ENCODE assay signal across 8 cellular contexts in the genomic region with DNA sequence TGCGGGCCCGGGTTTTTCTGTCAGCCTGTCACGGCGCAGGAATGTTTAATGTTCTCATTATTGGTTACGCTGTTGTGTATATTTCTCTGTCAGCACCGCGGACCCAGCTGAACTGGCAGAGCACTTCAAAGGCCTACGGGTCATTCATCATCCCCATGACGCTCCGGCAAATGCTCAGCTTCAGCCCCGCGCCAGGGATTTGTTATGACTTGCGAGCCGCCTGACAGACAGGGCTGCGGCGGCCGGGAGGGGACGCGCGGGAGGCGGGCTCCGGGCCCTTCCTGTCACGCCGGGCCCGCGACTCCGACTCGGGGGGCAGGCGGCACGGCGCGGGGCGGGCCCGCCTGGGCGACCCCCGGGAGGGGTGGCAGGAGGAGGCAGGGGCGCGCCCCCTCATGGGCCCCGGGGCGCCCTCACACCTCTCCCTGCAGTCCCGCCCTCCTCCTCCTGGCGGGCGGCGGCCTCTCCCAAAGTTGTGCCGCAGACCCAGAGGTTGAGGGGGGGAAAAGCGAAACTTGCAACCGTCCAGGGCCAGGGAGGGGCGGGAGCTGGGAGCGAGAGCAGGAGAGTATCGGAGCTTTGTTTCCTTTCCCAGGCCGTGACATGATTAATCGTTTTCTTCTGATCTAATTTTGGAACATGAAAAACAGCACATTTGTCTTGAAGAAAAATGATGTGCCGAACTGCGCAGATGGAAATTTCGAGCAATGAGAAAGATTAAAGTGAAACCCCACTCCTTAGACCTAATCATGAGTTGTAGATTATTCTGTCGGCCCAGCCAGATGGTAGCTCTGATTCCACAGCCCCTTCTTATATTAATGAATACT.
DNase-seq lines count a peak whose midpoint lies in the region; ATAC-seq and TF ChIP-seq lines count a peak whose summit lies in the region.

No MANE protein-coding gene starts in this region.

- H3K9me3 ChIP-seq in NT2/D1 (ENCODE audit: insufficient read depth, low read length) (no peaks in the 10 kb centered on the region), mucosa of stomach (ENCODE audit: control insufficient read depth, low read length) (no peaks in the 10 kb centered on the region)

- TF ChIP-seq CTCF in AG04449 (IDR thresholded peaks at IDR 0.05; ENCODE audit: insufficient read depth, low read length, missing control alignments) = peak; percentile 10

- peak overlapping the region; percentile 16 for H3K9ac ChIP-seq in NT2/D1 (ENCODE audit: insufficient read length, low read depth)
- H3K9ac ChIP-seq in mucosa of stomach (ENCODE audit: low read length) = peak overlapping the region; percentile 80

- H3K36me3 ChIP-seq in NT2/D1 (ENCODE audit: insufficient read depth, insufficient read length, low read length) = no peaks in the 10 kb centered on the region
- H3K36me3 ChIP-seq in mucosa of stomach (ENCODE audit: control insufficient read depth, insufficient read depth, low read length) = no peaks in the 10 kb centered on the region

- DNase-seq in AG04449 (ENCODE audit: low read depth, low spot score) (peak; percentile 26), NT2/D1 (ENCODE audit: low read depth, low spot score) (peak; percentile 6), erythroblast (lab: John Stamatoyannopoulos, UW) (peak; percentile 44 to 47)
- DNase-seq in activated T-cell treated with anti-CD3 and anti-CD28 coated beads, Interleukin-2, amount 50 U/mL, for 1 hour = peak; percentile 72
- peak; percentile 52 for DNase-seq in stimulated activated CD8-positive, alpha-beta memory T cell treated with anti-CD3 and anti-CD28 coated beads, Interleukin-4, amount 100 ng/mL, for 24 hours (ENCODE audit: low read depth)

- POLR2A ChIA-PET in AG04449 (lab: Yijun Ruan, JAX) = interaction anchor here (0.9 to 1.5 kb wide), 5 partner anchors 9 to 104 kb away, joined by 3 to 4 read pairs (median 3); no protein-coding TSS in a partner anchor

- H3K27me3 ChIP-seq in NT2/D1 (ENCODE audit: insufficient read depth, insufficient read length) (peaks cover 45% of the 10 kb centered on the region), mucosa of stomach (ENCODE audit: control insufficient read depth, insufficient read depth, low read length) (peaks cover 11% of the 10 kb centered on the region)

- ATAC-seq in GM18909 (IDR thresholded peaks at IDR 0.05; ENCODE audit: poor library complexity, unreplicated experiment) (peak; percentile 81), HG03521 (IDR thresholded peaks at IDR 0.05; ENCODE audit: unreplicated experiment) (peak; percentile 87)

- no peak for TF ChIP-seq POLR2A in erythroblast (IDR thresholded peaks at IDR 0.05; ENCODE audit: low read length)

- H3K4me3 ChIP-seq in AG04449 (ENCODE audit: low read depth, low read length) (peak overlapping the region; percentile 57), NT2/D1 (ENCODE audit: insufficient read length, low read depth) (peak overlapping the region; percentile 21), mucosa of stomach (ENCODE audit: low read length) (peak overlapping the region; percentile 62)

- CTCF ChIA-PET in AG04449 (lab: Yijun Ruan, JAX) = interaction anchor here (0.6 to 5.0 kb wide), 4 partner anchors 8 to 101 kb away, joined by 3 to 33 read pairs (median 4); no protein-coding TSS in a partner anchor

- H3K4me1 ChIP-seq in NT2/D1 (ENCODE audit: insufficient read depth, insufficient read length) (no peaks in the 10 kb centered on the region), mucosa of stomach (ENCODE audit: control insufficient read depth, insufficient read depth, low read length) (peaks cover 24% of the 10 kb centered on the region)

Comparison
In these comparisons a context has a peak if more than half of its experiments do, and no peak if none do; other contexts are left out.
1. Peak in every context shown above with its lines: DNase-seq, ATAC-seq and H3K4me3 ChIP-seq.
2. DNase-seq: peak in every context shown above with its lines; median percentile 72 in activated T-cell treated with anti-CD3 and anti-CD28 coated beads, Interleukin-2, amount 50 U/mL, for 1 hour; 52 in stimulated activated CD8-positive, alpha-beta memory T cell treated with anti-CD3 and anti-CD28 coated beads, Interleukin-4, amount 100 ng/mL, for 24 hours; 46 in erythroblast; 26 in AG04449; 6 in NT2/D1.